31 cellular contexts compared by ENCODE assay signal in genomic region chr7:44599222-44599621, GRCh38. TPM values are rescaled to one million over a fixed set of nuclear protein-coding genes. Genes with fewer than 3 reads are reported as not detected.
"Had no signal": no experiment of that assay in that cellular context is flagged by ENCODE, and none has a peak within 500 bp of the region (broad histone marks: within the 10 kb centered on the region; RNA-seq: fewer than 3 reads in every experiment).

No MANE protein-coding gene starts in this region.

- H3K27me3 ChIP-seq: ovary, right lobe of liver, spleen, suprapubic skin, testis, tibial artery, transverse colon, vagina had no signal

- H3K4me1 Mint-ChIP-seq: naive thymus-derived CD8-positive, alpha-beta T cell; nephron progenitor cell; neural crest cell; stimulated activated naive CD8-positive, alpha-beta T cell treated with anti-CD3 and anti-CD28 coated beads, Interleukin-15, amount 100 ng/mL, for 72 hours had no signal

- H3K36me3 ChIP-seq: ovary, right lobe of liver, spleen, suprapubic skin, tibial artery, transverse colon, vagina had no signal

- H3K9me3 ChIP-seq: ovary, psoas muscle, right lobe of liver, spleen, suprapubic skin, testis, tibial artery, transverse colon, vagina had no signal

- H3K4me3 Mint-ChIP-seq: naive thymus-derived CD8-positive, alpha-beta T cell; natural killer cell treated with Interleukin-12 subunit alpha and Interleukin-12 subunit beta and Interleukin-15 and Interleukin-18, amount 100 ng/mL, for 72 hours; nephron progenitor cell; neural crest cell; stimulated activated memory B cell treated with anti-CD40 and anti-IgM and Interleukin-4, amounts not matched to agents 10 μg/mL and 1 μg/mL and 100 μg/mL, for 72 hours; stimulated activated naive CD8-positive, alpha-beta T cell treated with anti-CD3 and anti-CD28 coated beads, Interleukin-15, amount 100 ng/mL, for 72 hours; type B pancreatic cell had no signal

- H3K27ac Mint-ChIP-seq: natural killer cell treated with Interleukin-12 subunit alpha and Interleukin-12 subunit beta and Interleukin-15 and Interleukin-18, amount 100 ng/mL, for 72 hours; nephron progenitor cell; stimulated activated memory B cell treated with anti-CD40 and anti-IgM and Interleukin-4, amounts not matched to agents 10 μg/mL and 1 μg/mL and 100 μg/mL, for 72 hours; stimulated activated naive CD8-positive, alpha-beta T cell treated with anti-CD3 and anti-CD28 coated beads, Interleukin-15, amount 100 ng/mL, for 72 hours; type B pancreatic cell had no signal

- H3K4me1 ChIP-seq: right lobe of liver, suprapubic skin, testis, tibial artery, transverse colon, vagina had no signal

- H3K4me3 ChIP-seq: ovary, psoas muscle, right lobe of liver, skin epidermis, smooth muscle cell, spleen, suprapubic skin, testis, tibial artery, transverse colon, vagina had no signal

- H3K9me3 Mint-ChIP-seq: naive thymus-derived CD8-positive, alpha-beta T cell; natural killer cell treated with Interleukin-12 subunit alpha and Interleukin-12 subunit beta and Interleukin-15 and Interleukin-18, amount 100 ng/mL, for 72 hours; nephron progenitor cell; neural crest cell; stimulated activated memory B cell treated with anti-CD40 and anti-IgM and Interleukin-4, amounts not matched to agents 10 μg/mL and 1 μg/mL and 100 μg/mL, for 72 hours; stimulated activated naive CD8-positive, alpha-beta T cell treated with anti-CD3 and anti-CD28 coated beads, Interleukin-15, amount 100 ng/mL, for 72 hours; type B pancreatic cell had no signal

- DNase-seq: naive thymus-derived CD8-positive, alpha-beta T cell; nephron progenitor cell; occipital lobe; ovary; posterior cingulate gyrus; psoas muscle; right cardiac atrium; right lobe of liver; spleen; stimulated activated CD4-positive, alpha-beta T cell treated with anti-CD3 and anti-CD28 coated beads, Interleukin-12 subunit alpha, Interleukin-12 subunit beta, amount 100 ng/mL, for 4 hours; stimulated activated CD4-positive, alpha-beta T cell treated with anti-CD3 and anti-CD28 coated beads, Interleukin-1b, Interleukin-23, amount 100 ng/mL, for 48 hours; stimulated activated CD4-positive, alpha-beta T cell treated with anti-CD3 and anti-CD28 coated beads, Interleukin-4, amount 100 ng/mL, for 1 hour; stimulated activated CD4-positive, alpha-beta T cell treated with anti-CD3 and anti-CD28 coated beads, Interleukin-4, amount 100 ng/mL, for 4 hours; stimulated activated CD8-positive, alpha-beta memory T cell treated with anti-CD3 and anti-CD28 coated beads, Interleukin-4, amount 100 ng/mL, for 48 hours; stimulated activated naive CD4-positive, alpha-beta T cell; stimulated activated naive CD8-positive, alpha-beta T cell treated with anti-CD3 and anti-CD28 coated beads, Interleukin-15, amount 100 ng/mL, for 72 hours; stimulated activated naive CD8-positive, alpha-beta T cell treated with anti-CD3 and anti-CD28 coated beads, Interleukin-15, Interleukin-2, amounts not matched to agents 100 U/mL and 50 U/mL, for 24 hours; substantia nigra; testis; tibial artery; transverse colon had no signal

- H3K27ac ChIP-seq: ovary, parathyroid adenoma, psoas muscle, right lobe of liver, skin epidermis, spleen, suprapubic skin, testis, tibial artery, transverse colon, vagina had no signal

- ATAC-seq: naive thymus-derived CD8-positive, alpha-beta T cell; natural killer cell treated with Interleukin-12 subunit alpha and Interleukin-12 subunit beta and Interleukin-15 and Interleukin-18, amount 100 ng/mL, for 72 hours; psoas muscle; right cardiac atrium; right lobe of liver; stimulated activated memory B cell treated with anti-CD40 and anti-IgM and Interleukin-4, amounts not matched to agents 10 μg/mL and 1 μg/mL and 100 μg/mL, for 72 hours; stimulated activated naive CD8-positive, alpha-beta T cell treated with anti-CD3 and anti-CD28 coated beads, Interleukin-15, amount 100 ng/mL, for 72 hours; stimulated activated naive CD8-positive, alpha-beta T cell treated with anti-CD3 and anti-CD28 coated beads, Interleukin-15, Interleukin-2, amounts not matched to agents 100 U/mL and 50 U/mL, for 24 hours had no signal

- H3K36me3 Mint-ChIP-seq: naive thymus-derived CD8-positive, alpha-beta T cell; natural killer cell treated with Interleukin-12 subunit alpha and Interleukin-12 subunit beta and Interleukin-15 and Interleukin-18, amount 100 ng/mL, for 72 hours; stimulated activated memory B cell treated with anti-CD40 and anti-IgM and Interleukin-4, amounts not matched to agents 10 μg/mL and 1 μg/mL and 100 μg/mL, for 72 hours; type B pancreatic cell had no signal

RNA-seq across cellular contexts. Expression of gene NPC1L1, which starts 58.1 kb away (rescaled TPM):
- total RNA-seq: osteoblast had no signal
